Comparison of ENCODE assay signal across 25 cellular contexts in genomic region chr15:69275104-69275670, GRCh38. TPM values are rescaled to one million over a fixed set of nuclear protein-coding genes. Genes with fewer than 3 reads are reported as not detected.
"Had no signal": no experiment of that assay in that cellular context is flagged by ENCODE, and none has a peak within 500 bp of the region (broad histone marks: within the 10 kb centered on the region; RNA-seq: fewer than 3 reads in every experiment).

No MANE protein-coding gene starts in this region.

- H3K4me1 ChIP-seq: esophagus squamous epithelium, foreskin keratinocyte, tibial artery, uterus had no signal

- H3K9me3 ChIP-seq: esophagus squamous epithelium, tibial artery, uterus had no signal

- ATAC-seq: activated T-cell treated with anti-CD3 and anti-CD28 coated beads, Interleukin-2, amount 50 U/mL, for 72 hours; foreskin keratinocyte; left colon; natural killer cell treated with Interleukin-12 subunit alpha and Interleukin-12 subunit beta and Interleukin-15 and Interleukin-18, amount 100 ng/mL, for 72 hours; stimulated activated naive CD8-positive, alpha-beta T cell treated with anti-CD3 and anti-CD28 coated beads, Interleukin-15, Interleukin-2, amounts not matched to agents 100 U/mL and 50 U/mL, for 24 hours had no signal

- H3K4me3 ChIP-seq: esophagus squamous epithelium, lung, skin epidermis, tibial artery, uterus had no signal

- FAIRE-seq: astrocyte, endothelial cell of umbilical vein, islet of Langerhans had no signal

- H3K27me3 ChIP-seq: uterus had no signal

- H3K9me3 Mint-ChIP-seq: activated naive CD4-positive, alpha-beta T cell treated with anti-CD3 and anti-CD28 coated beads, Interleukin-2, amount 50 U/mL, for 24 hours; activated T-cell treated with anti-CD3 and anti-CD28 coated beads, Interleukin-2, amount 50 U/mL, for 72 hours; mesothelial cell of epicardium; natural killer cell treated with Interleukin-12 subunit alpha and Interleukin-12 subunit beta and Interleukin-15 and Interleukin-18, amount 100 ng/mL, for 72 hours had no signal

- H3K27me3 Mint-ChIP-seq: activated naive CD4-positive, alpha-beta T cell treated with anti-CD3 and anti-CD28 coated beads, Interleukin-2, amount 50 U/mL, for 24 hours had no signal

- H3K4me1 Mint-ChIP-seq: activated naive CD4-positive, alpha-beta T cell treated with anti-CD3 and anti-CD28 coated beads, Interleukin-2, amount 50 U/mL, for 24 hours had no signal

- H3K4me3 Mint-ChIP-seq: activated naive CD4-positive, alpha-beta T cell treated with anti-CD3 and anti-CD28 coated beads, Interleukin-2, amount 50 U/mL, for 24 hours; activated T-cell treated with anti-CD3 and anti-CD28 coated beads, Interleukin-2, amount 50 U/mL, for 72 hours; mesothelial cell of epicardium; natural killer cell treated with Interleukin-12 subunit alpha and Interleukin-12 subunit beta and Interleukin-15 and Interleukin-18, amount 100 ng/mL, for 72 hours had no signal

- H3K36me3 ChIP-seq: esophagus squamous epithelium, tibial artery, uterus had no signal

- H3K27ac ChIP-seq: esophagus squamous epithelium, foreskin keratinocyte, skin epidermis, tibial artery, uterus had no signal

- H3K36me3 Mint-ChIP-seq: activated naive CD4-positive, alpha-beta T cell treated with anti-CD3 and anti-CD28 coated beads, Interleukin-2, amount 50 U/mL, for 24 hours; mesothelial cell of epicardium; natural killer cell treated with Interleukin-12 subunit alpha and Interleukin-12 subunit beta and Interleukin-15 and Interleukin-18, amount 100 ng/mL, for 72 hours had no signal

- H3K27ac Mint-ChIP-seq: activated naive CD4-positive, alpha-beta T cell treated with anti-CD3 and anti-CD28 coated beads, Interleukin-2, amount 50 U/mL, for 24 hours; activated T-cell treated with anti-CD3 and anti-CD28 coated beads, Interleukin-2, amount 50 U/mL, for 72 hours; mesothelial cell of epicardium; natural killer cell treated with Interleukin-12 subunit alpha and Interleukin-12 subunit beta and Interleukin-15 and Interleukin-18, amount 100 ng/mL, for 72 hours had no signal

- DNase-seq: activated CD4-positive, CD25-positive, alpha-beta regulatory T cell treated with anti-CD3 and anti-CD28 coated beads, Interleukin-2, amount 50 U/mL, for 72 hours; activated CD8-positive, alpha-beta memory T cell treated with anti-CD3 and anti-CD28 coated beads for 24 hours; activated CD8-positive, alpha-beta memory T cell treated with anti-CD3 and anti-CD28 coated beads, Interleukin-2, amount 50 U/mL, for 48 hours; activated gamma-delta T cell; activated T-cell treated with anti-CD3 and anti-CD28 coated beads, Interleukin-2, amount 50 U/mL, for 72 hours; dermis blood vessel endothelial cell; effector memory CD4-positive, alpha-beta T cell; esophagus squamous epithelium; foreskin keratinocyte; hippocampal formation; left colon; occipital lobe; stimulated activated naive CD8-positive, alpha-beta T cell treated with anti-CD3 and anti-CD28 coated beads, Interleukin-15, Interleukin-2, amounts not matched to agents 100 U/mL and 50 U/mL, for 24 hours; substantia nigra; tibial artery; uterus had no signal

RNA-seq across cellular contexts. Expression of gene PAQR5, which starts 23.5 kb away (rescaled TPM):
- total RNA-seq: dermis blood vessel endothelial cell; natural killer cell treated with Interleukin-12 subunit alpha and Interleukin-12 subunit beta and Interleukin-15 and Interleukin-18, amount 100 ng/mL, for 72 hours; T-helper 1 cell treated with Interleukin-12 subunit alpha and Interleukin-12 subunit beta and Interleukin-4 antibody, amounts not matched to agents 30 ng/mL and 1 ng/mL, for 36 hours had no signal
